Comparison of ENCODE assay signal across 8 cellular contexts in genomic region chr20:62182469-62183425, GRCh38. TPM values are rescaled to one million over a fixed set of nuclear protein-coding genes. Genes with fewer than 3 reads are reported as not detected.
A peak's percentile ranks its signal among the peaks of the same experiment; 100 is the strongest.
DNase-seq lines count a peak whose midpoint lies in the region; ATAC-seq, FAIRE-seq and TF ChIP-seq lines count a peak whose summit lies in the region.

Gene MTG2 (plus strand): TSS chr20:62183028. CDS start chr20:62193421, 10,393 bp downstream.

- 0 to 1% methylated on average over 87 to 96 of the region's 96 CpGs for WGBS in pancreas, 2 donors
- 0% methylated on average over 28 to 52 of the region's 96 CpGs for WGBS in thyroid gland, 2 donors

- peaks cover 0 to 6% (median 0%) of the 10 kb centered on the region in 3 donors for H3K36me3 ChIP-seq in pancreas
- H3K36me3 ChIP-seq in thyroid gland = peaks cover 6 to 8% of the 10 kb centered on the region in 2 donors

- H3K4me3 ChIP-seq in GM12875 (ENCODE audit: low read depth, low read length) (peak within 1 kb of the TSS; percentile 94), pancreas (peak within 1 kb of the TSS; percentile 80 to 98 (median 97)), thyroid gland (replicated peaks in 1 of 3) (peak within 1 kb of the TSS; percentile 54 to 99 (median 72))

- TF ChIP-seq POLR2A in thyroid gland (IDR thresholded peaks at IDR 0.05) = peak; percentile 19 to 93

- H3K27ac ChIP-seq in pancreas (peak within 1 kb of the TSS; percentile 82 to 90 (median 88)), thyroid gland (peak within 1 kb of the TSS; percentile 75 to 87 (median 87))

- H3K4me1 ChIP-seq in pancreas = peaks cover 0 to 18% (median 0%) of the 10 kb centered on the region in 3 donors
- peaks cover 7 to 21% of the 10 kb centered on the region in 2 donors for H3K4me1 ChIP-seq in thyroid gland

- FAIRE-seq in pancreas (lab: Jason Lieb, UNC) = no peak

- no peaks in the 10 kb centered on the region for H3K27me3 ChIP-seq in pancreas
- H3K27me3 ChIP-seq in thyroid gland = no peaks in the 10 kb centered on the region

- DNase-seq in NCI-H1417 treated with DMSO at 0.1 percent for 48 hours (lab: John Stamatoyannopoulos, UW) = peak; percentile 91
- peak; percentile 96 to 97 for DNase-seq in SW 1271 (lab: John Stamatoyannopoulos, UW)
- peak; percentile 85 for DNase-seq in activated naive CD8-positive, alpha-beta T cell treated with anti-CD3 and anti-CD28 coated beads, Interleukin-2, amount 50 U/mL, for 16 hours (ENCODE audit: low read depth, low spot score)
- peak; percentile 97 for DNase-seq in Right ventricle myocardium superior
- DNase-seq in pancreas = peak; percentile 94 to 99 (median 94)
- DNase-seq in thyroid gland = peak; percentile 94 to 96

- TF ChIP-seq CTCF in GM12875 (IDR thresholded peaks at IDR 0.05; ENCODE audit: borderline replicate concordance, insufficient read depth, low read depth, low read length) (no peak), pancreas (IDR thresholded peaks at IDR 0.05) (no peak), thyroid gland (IDR thresholded peaks at IDR 0.05) (no peak)

- H3K9me3 ChIP-seq in pancreas (no peaks in the 10 kb centered on the region), thyroid gland (no peaks in the 10 kb centered on the region)

- ATAC-seq in HG02798 (IDR thresholded peaks at IDR 0.05; ENCODE audit: poor library complexity, unreplicated experiment) = peak; percentile 97
- peak; percentile 98 for ATAC-seq in Right ventricle myocardium superior (ENCODE audit: poor library complexity)
- peak; percentile 98 to 99 (median 98) for ATAC-seq in pancreas

- intact Hi-C loops in Right ventricle myocardium superior (cut with DNase I) (no loop called here), pancreas (cut with DNase I) (no loop called here), thyroid gland (cut with DNase I) (no loop called here)

RNA-seq across cellular contexts. Expression of gene MTG2, which starts in this region (rescaled TPM):
- total RNA-seq in Right ventricle myocardium superior (20.8 TPM), pancreas (10 to 100 TPM in 5 of 6 donors, 1 to 10 TPM in 1; 9.7 to 21.1 (median 13.1) TPM), thyroid gland (10 to 100 TPM; 21.6 to 38.2 (median 33.4) TPM)
- polyA plus RNA-seq in pancreas = 10 to 100 TPM; 36.2 to 55.3 TPM

Comparison
In these comparisons a context has a peak if more than half of its experiments do, and no peak if none do; other contexts are left out.
1. Peak in every context shown above with its lines: DNase-seq, ATAC-seq, H3K4me3 ChIP-seq and H3K27ac ChIP-seq.